ENCODE assay signal across 27 cellular contexts in the genomic region with DNA sequence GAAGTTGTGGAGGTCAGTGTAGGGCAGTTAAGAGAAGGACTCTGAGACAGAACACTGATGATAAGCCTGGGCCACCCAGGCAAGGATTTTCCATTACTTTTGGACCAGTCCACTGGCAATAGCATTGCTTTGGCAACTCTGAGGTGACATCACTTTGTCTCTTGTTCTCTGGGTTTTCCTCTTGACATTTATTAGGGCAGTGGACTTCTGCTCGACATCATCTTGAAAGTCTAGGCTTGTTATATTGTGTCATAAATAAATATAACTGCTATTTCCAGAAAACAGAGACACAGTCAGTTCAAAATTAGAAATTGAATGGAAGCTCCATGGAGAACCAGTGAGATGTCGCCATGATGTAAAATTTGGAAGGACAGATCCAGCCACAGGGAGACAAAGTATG.
"Had no signal": no experiment of that assay in that cellular context is flagged by ENCODE, and none has a peak within 500 bp of the region (broad histone marks: within the 10 kb centered on the region; RNA-seq: fewer than 3 reads in every experiment).

No MANE protein-coding gene starts in this region.

- DNase-seq: heart right ventricle; kidney glomerular epithelial cell; left cardiac atrium; mesendoderm; naive B cell; natural killer cell; nephron progenitor cell; nucleus accumbens; psoas muscle; stimulated activated CD4-positive, alpha-beta T cell treated with anti-CD3 and anti-CD28 coated beads, Interleukin-1b, Interleukin-23, amount 100 ng/mL, for 48 hours; stimulated activated CD4-positive, alpha-beta T cell treated with anti-CD3 and anti-CD28 coated beads, Interleukin-2, amount 100 ng/mL, for 48 hours; stimulated activated CD4-positive, alpha-beta T cell treated with anti-CD3 and anti-CD28 coated beads, Interleukin-4, amount 100 ng/mL, for 4 hours; stimulated activated CD8-positive, alpha-beta memory T cell treated with anti-CD3 and anti-CD28 coated beads, Interleukin-4, amount 100 ng/mL, for 48 hours; stimulated activated naive CD4-positive, alpha-beta T cell treated with Interleukin-2 at 50 U/mL for 16 hours; stimulated activated naive CD8-positive, alpha-beta T cell treated with anti-CD3 and anti-CD28 coated beads, Interleukin-15, amount 100 ng/mL, for 72 hours; substantia nigra; transverse colon; upper lobe of left lung had no signal

- H3K9me3 Mint-ChIP-seq: mesothelial cell of epicardium; natural killer cell; stimulated activated memory B cell treated with anti-CD40 and anti-IgM and Interleukin-4, amounts not matched to agents 10 μg/mL and 1 μg/mL and 100 μg/mL, for 72 hours; stimulated activated naive CD8-positive, alpha-beta T cell treated with anti-CD3 and anti-CD28 coated beads, Interleukin-15, amount 100 ng/mL, for 72 hours had no signal

- H3K27ac Mint-ChIP-seq: mesothelial cell of epicardium; natural killer cell; nephron progenitor cell; stimulated activated memory B cell treated with anti-CD40 and anti-IgM and Interleukin-4, amounts not matched to agents 10 μg/mL and 1 μg/mL and 100 μg/mL, for 72 hours; stimulated activated naive CD8-positive, alpha-beta T cell treated with anti-CD3 and anti-CD28 coated beads, Interleukin-15, amount 100 ng/mL, for 72 hours had no signal

- H3K27ac ChIP-seq: heart right ventricle, hepatocyte, left lung, parathyroid adenoma, psoas muscle, right lobe of liver, transverse colon, upper lobe of left lung, vagina had no signal

- H3K4me1 ChIP-seq: left lung, parathyroid adenoma, psoas muscle, right lobe of liver, transverse colon, upper lobe of left lung, vagina had no signal

- H3K9me3 ChIP-seq: heart right ventricle, psoas muscle, right lobe of liver, transverse colon, upper lobe of left lung, vagina had no signal

- H3K4me3 ChIP-seq: heart right ventricle, hepatocyte, left lung, lung, psoas muscle, right lobe of liver, smooth muscle cell, transverse colon, upper lobe of left lung, vagina had no signal

- H3K27me3 Mint-ChIP-seq: naive B cell had no signal

- H3K36me3 Mint-ChIP-seq: mesothelial cell of epicardium; naive B cell; natural killer cell; stimulated activated memory B cell treated with anti-CD40 and anti-IgM and Interleukin-4, amounts not matched to agents 10 μg/mL and 1 μg/mL and 100 μg/mL, for 72 hours had no signal

- ATAC-seq: left cardiac atrium; left lung; natural killer cell; psoas muscle; right lobe of liver; stimulated activated memory B cell treated with anti-CD40 and anti-IgM and Interleukin-4, amounts not matched to agents 10 μg/mL and 1 μg/mL and 100 μg/mL, for 72 hours; stimulated activated naive CD8-positive, alpha-beta T cell treated with anti-CD3 and anti-CD28 coated beads, Interleukin-15, amount 100 ng/mL, for 72 hours had no signal

- H3K4me3 Mint-ChIP-seq: mesothelial cell of epicardium; natural killer cell; nephron progenitor cell; stimulated activated memory B cell treated with anti-CD40 and anti-IgM and Interleukin-4, amounts not matched to agents 10 μg/mL and 1 μg/mL and 100 μg/mL, for 72 hours; stimulated activated naive CD8-positive, alpha-beta T cell treated with anti-CD3 and anti-CD28 coated beads, Interleukin-15, amount 100 ng/mL, for 72 hours had no signal

- H3K27me3 ChIP-seq: hepatocyte, right lobe of liver, upper lobe of left lung, vagina had no signal

- H3K4me1 Mint-ChIP-seq: naive B cell; natural killer cell; stimulated activated memory B cell treated with anti-CD40 and anti-IgM and Interleukin-4, amounts not matched to agents 10 μg/mL and 1 μg/mL and 100 μg/mL, for 72 hours; stimulated activated naive CD8-positive, alpha-beta T cell treated with anti-CD3 and anti-CD28 coated beads, Interleukin-15, amount 100 ng/mL, for 72 hours had no signal

- H3K36me3 ChIP-seq: heart right ventricle, left lung, right lobe of liver, transverse colon, upper lobe of left lung, vagina had no signal
